19 cellular contexts compared by ENCODE assay signal in genomic region chr3:52092291-52092660, GRCh38. TPM values are rescaled to one million over a fixed set of nuclear protein-coding genes. Genes with fewer than 3 reads are reported as not detected.
DNase-seq lines count a peak whose midpoint lies in the region; ATAC-seq and TF ChIP-seq lines count a peak whose summit lies in the region.
"Had no signal": no experiment of that assay in that cellular context is flagged by ENCODE, and none has a peak within 500 bp of the region (broad histone marks: within the 10 kb centered on the region; RNA-seq: fewer than 3 reads in every experiment).

No MANE protein-coding gene starts in this region.

- H3K4me3 ChIP-seq in heart right ventricle, result no peak overlapping the region
- H3K4me3 ChIP-seq in coronary artery, result no peak overlapping the region
- no peak overlapping the region for H3K4me3 ChIP-seq in sigmoid colon
- H3K4me3 ChIP-seq: GM23248, Peyer's patch had no signal

- ATAC-seq in Right ventricle myocardium superior (ENCODE audit: poor library complexity) (no peak), heart right ventricle (no peak), GM21423 (IDR thresholded peaks at IDR 0.05; ENCODE audit: unreplicated experiment) (no peak)

- H3K36me3 ChIP-seq in heart right ventricle (no peaks in the 10 kb centered on the region), sigmoid colon (no peaks in the 10 kb centered on the region)
- H3K36me3 ChIP-seq: Peyer's patch had no signal

- TF ChIP-seq CTCF in heart right ventricle (IDR thresholded peaks at IDR 0.05) (no peak), coronary artery (IDR thresholded peaks at IDR 0.05) (no peak), sigmoid colon (IDR thresholded peaks at IDR 0.05) (no peak)

- H3K27ac ChIP-seq in heart right ventricle (no peak overlapping the region), coronary artery (peak overlapping the region; percentile 95 to 99), sigmoid colon (no peak overlapping the region)
- H3K27ac ChIP-seq: GM23248, HL-60, Peyer's patch had no signal

- H3K4me1 ChIP-seq in heart right ventricle, result peaks cover 15 to 62% (median 48%) of the 10 kb centered on the region in 9 donors
- H3K4me1 ChIP-seq in sigmoid colon, result peaks cover 0 to 22% (median 16%) of the 10 kb centered on the region in 4 donors

- no peak for TF ChIP-seq EP300 in sigmoid colon (IDR thresholded peaks at IDR 0.05)

- no peaks in the 10 kb centered on the region for H3K27me3 ChIP-seq in heart right ventricle
- H3K27me3 ChIP-seq in sigmoid colon, result no peaks in the 10 kb centered on the region
- H3K27me3 ChIP-seq: Peyer's patch had no signal

- intact Hi-C loops in Right ventricle myocardium superior (cut with DNase I) (no loop called here), heart right ventricle (cut with DNase I) (no loop called here), sigmoid colon (cut with DNase I) (no loop called here)

- no peak for TF ChIP-seq POLR2A in sigmoid colon (IDR thresholded peaks at IDR 0.05)

- 46 to 52% methylated on average over 1 of the region's 1 CpG for WGBS in heart right ventricle, 2 donors
- WGBS in sigmoid colon, 2 donors, result 74 to 76% methylated on average over 1 of the region's 1 CpG

- no peaks in the 10 kb centered on the region for H3K9me3 ChIP-seq in heart right ventricle
- no peaks in the 10 kb centered on the region for H3K9me3 ChIP-seq in sigmoid colon
- H3K9me3 ChIP-seq: Peyer's patch had no signal

- DNase-seq in Right ventricle myocardium superior (peak; percentile 16), heart right ventricle (no peak), coronary artery (ENCODE audit: low spot score) (no peak), sigmoid colon (peak; percentile 11), 8988T (no peak), GOT3 (lab: John Stamatoyannopoulos, UW) (no peak)
- DNase-seq in stimulated activated naive CD4-positive, alpha-beta T cell treated with Interleukin-2 at 50 U/mL for 16 hours (lab: John Stamatoyannopoulos, UW), result no peak
- DNase-seq: CD4-positive, CD25-positive, alpha-beta regulatory T cell; DMS79 treated with DMSO at 0.1 percent for 48 hours; KBM-7; NCI-H1092; NCI-H187; NCI-H446; NCI-H774; Peyer's patch; SHP77 treated with DMSO at 0.1 percent for 48 hours had no signal

RNA-seq across cellular contexts. Expression of gene DUSP7, which starts 35.9 kb away (rescaled TPM):
- total RNA-seq in Right ventricle myocardium superior, result 23.2 TPM
- total RNA-seq in heart right ventricle, result 10 to 100 TPM; 11.3 to 29.7 (median 15.8) TPM
- polyA plus RNA-seq in heart right ventricle, result 10 to 100 TPM; 10.4 to 19.2 TPM
- 1 to 10 TPM; 6.3 to 7.5 (median 7.0) TPM for total RNA-seq in sigmoid colon
- 1 to 10 TPM; 3.0 to 7.6 (median 4.2) TPM for polyA plus RNA-seq in sigmoid colon

Comparison
In these comparisons a context has a peak if more than half of its experiments do, and no peak if none do; other contexts are left out.
1. DNase-seq: peak in Right ventricle myocardium superior (single experiment) and sigmoid colon (single experiment); none in heart right ventricle (0 of 2), coronary artery (single experiment), stimulated activated naive CD4-positive, alpha-beta T cell treated with Interleukin-2 at 50 U/mL for 16 hours (single experiment), 8988T (single experiment) and GOT3 (single experiment).
2. H3K27ac ChIP-seq: peak in coronary artery (2 of 2); none in heart right ventricle (0 of 10) and sigmoid colon (0 of 4).